In genomic region chr4:158161561-158162354, GRCh38 we compare ENCODE assay signal across 9 cellular contexts. TPM values are rescaled to one million over a fixed set of nuclear protein-coding genes. Genes with fewer than 3 reads are reported as not detected.
DNase-seq lines count a peak whose midpoint lies in the region; ATAC-seq and TF ChIP-seq lines count a peak whose summit lies in the region.
"Had no signal": no experiment of that assay in that cellular context is flagged by ENCODE, and none has a peak within 500 bp of the region (broad histone marks: within the 10 kb centered on the region; RNA-seq: fewer than 3 reads in every experiment).

No MANE protein-coding gene starts in this region.

- H3K27ac ChIP-seq in breast epithelium = peak overlapping the region; percentile 62 to 70
- H3K27ac ChIP-seq in thyroid gland = peak overlapping the region in 2 of 3 donors; percentile 4 to 29

- TF ChIP-seq CTCF in breast epithelium (IDR thresholded peaks at IDR 0.05) = no peak
- TF ChIP-seq CTCF in thyroid gland (IDR thresholded peaks at IDR 0.05) = no peak

- in situ Hi-C loops in KBM-7 (cut with MboI; ENCODE audit: low pct_unique_long_range_greater_than_20kb, low sequenced_read_pairs) = loop anchor here (25.0 kb wide), 1 partner anchor 149 kb away; no protein-coding TSS in a partner anchor

- intact Hi-C loops in breast epithelium (cut with DNase I; ENCODE audit: low total_unique reads) = loop anchor here (10.0 kb wide), 1 partner anchor 1367 kb away; no protein-coding TSS in a partner anchor
- intact Hi-C loops in thyroid gland (cut with DNase I) = loop anchor here (10.0 kb wide), 1 partner anchor 167 kb away; no protein-coding TSS in a partner anchor

- H3K4me3 ChIP-seq in breast epithelium (peak overlapping the region in 2 of 3 donors; percentile 6 to 41), thyroid gland (replicated peaks in 1 of 3) (no peak overlapping the region)
- H3K4me3 ChIP-seq: skin epidermis had no signal

- no peak for ATAC-seq in HG03025 (IDR thresholded peaks at IDR 0.05; ENCODE audit: low FRiP score, unreplicated experiment)

- H3K4me1 ChIP-seq in breast epithelium = peaks cover 3 to 10% of the 10 kb centered on the region in 2 donors
- no peaks in the 10 kb centered on the region for H3K4me1 ChIP-seq in thyroid gland

- no peaks in the 10 kb centered on the region for H3K9me3 ChIP-seq in breast epithelium
- H3K9me3 ChIP-seq in thyroid gland = no peaks in the 10 kb centered on the region

- no peak for TF ChIP-seq POLR2A in breast epithelium (IDR thresholded peaks at IDR 0.05)
- TF ChIP-seq POLR2A in thyroid gland (IDR thresholded peaks at IDR 0.05) = no peak

- H3K27me3 ChIP-seq in breast epithelium (no peaks in the 10 kb centered on the region), thyroid gland (no peaks in the 10 kb centered on the region)

- WGBS in thyroid gland, 2 donors = 48 to 54% methylated on average over 6 of the region's 6 CpGs

- peak; percentile 75 for DNase-seq in KBM-7
- no peak for DNase-seq in breast epithelium (ENCODE audit: low spot score in 2 of 2)
- peak; percentile 96 for DNase-seq in kidney glomerular epithelial cell (lab: John Stamatoyannopoulos, UW)
- DNase-seq in thyroid gland = no peak
- DNase-seq in effector CD8-positive, alpha-beta T cell (lab: John Stamatoyannopoulos, UW) = no peak
- no peak for DNase-seq in Ammon's horn (ENCODE audit: low spot score)
- no peak for DNase-seq in NCI-H2171 treated with DMSO at 0.1 percent for 48 hours (lab: John Stamatoyannopoulos, UW)

- H3K36me3 ChIP-seq in breast epithelium = no peaks in the 10 kb centered on the region
- no peaks in the 10 kb centered on the region for H3K36me3 ChIP-seq in thyroid gland

RNA-seq across cellular contexts. Expression of gene GASK1B, which starts 11.1 kb away (rescaled TPM):
- total RNA-seq in breast epithelium = 10 to 100 TPM; 69.3 to 71.1 (median 70.4) TPM
- total RNA-seq in thyroid gland = 10 to 100 TPM; 16.0 to 27.9 (median 19.9) TPM

RNA-seq across cellular contexts. Expression of gene TMEM144, which starts 48.5 kb away (rescaled TPM):
- total RNA-seq in breast epithelium (10 to 100 TPM; 14.7 to 50.1 (median 44.2) TPM), thyroid gland (10 to 100 TPM; 22.1 to 34.9 (median 29.6) TPM)

Comparison
In these comparisons a context has a peak if more than half of its experiments do, and no peak if none do; other contexts are left out.
1. DNase-seq: peak in KBM-7 (single experiment) and kidney glomerular epithelial cell (single experiment); none in breast epithelium (0 of 2), thyroid gland (0 of 2), effector CD8-positive, alpha-beta T cell (single experiment), Ammon's horn (single experiment) and NCI-H2171 treated with DMSO at 0.1 percent for 48 hours (single experiment).
2. H3K4me3 ChIP-seq: peak in breast epithelium (2 of 3); none in thyroid gland (0 of 3).